ENCODE assay signal across 8 cellular contexts in the genomic region with DNA sequence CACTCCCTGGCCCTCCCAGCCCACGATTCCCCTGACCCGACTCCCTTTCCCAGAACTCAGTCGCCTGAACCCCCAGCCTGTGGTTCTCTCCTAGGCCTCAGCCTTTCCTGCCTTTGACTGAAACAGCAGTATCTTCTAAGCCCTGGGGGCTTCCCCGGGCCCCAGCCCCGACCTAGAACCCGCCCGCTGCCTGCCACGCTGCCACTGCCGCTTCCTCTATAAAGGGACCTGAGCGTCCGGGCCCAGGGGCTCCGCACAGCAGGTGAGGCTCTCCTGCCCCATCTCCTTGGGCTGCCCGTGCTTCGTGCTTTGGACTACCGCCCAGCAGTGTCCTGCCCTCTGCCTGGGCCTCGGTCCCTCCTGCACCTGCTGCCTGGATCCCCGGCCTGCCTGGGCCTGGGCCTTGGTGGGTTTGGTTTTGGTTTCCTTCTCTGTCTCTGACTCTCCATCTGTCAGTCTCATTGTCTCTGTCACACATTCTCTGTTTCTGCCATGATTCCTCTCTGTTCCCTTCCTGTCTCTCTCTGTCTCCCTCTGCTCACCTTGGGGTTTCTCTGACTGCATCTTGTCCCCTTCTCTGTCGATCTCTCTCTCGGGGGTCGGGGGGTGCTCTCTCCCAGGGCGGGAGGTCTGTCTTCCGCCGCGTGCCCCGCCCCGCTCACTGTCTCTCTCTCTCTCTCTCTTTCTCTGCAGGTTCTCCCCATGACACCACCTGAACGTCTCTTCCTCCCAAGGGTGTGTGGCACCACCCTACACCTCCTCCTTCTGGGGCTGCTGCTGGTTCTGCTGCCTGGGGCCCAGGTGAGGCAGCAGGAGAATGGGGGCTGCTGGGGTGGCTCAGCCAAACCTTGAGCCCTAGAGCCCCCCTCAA. TPM values are rescaled to one million over a fixed set of nuclear protein-coding genes. Genes with fewer than 3 reads are reported as not detected.
A peak's percentile ranks its signal among the peaks of the same experiment; 100 is the strongest.
DNase-seq lines count a peak whose midpoint lies in the region; ATAC-seq, FAIRE-seq and TF ChIP-seq lines count a peak whose summit lies in the region.

TSS of gene LTA (plus strand) at position 249 of the 871 bp plus-strand sequence. CDS start at position 703, 454 bp downstream.

- BruUV-seq in K562 (replicated peaks; lab: Mats Ljungman, UMichigan), result no TSS peak

- no peaks in the 10 kb centered on the region for H4K20me1 ChIP-seq in K562 (replicated peaks; ENCODE audit: control insufficient read depth, insufficient read depth, low read length)

- H3K9ac ChIP-seq in K562 (ENCODE audit: insufficient read depth in 1 of 2, low read depth in 2 of 2, low read length in 2 of 2), result peak within 1 kb of the TSS in 1 of 2 experiments; percentile 40; a peak in 2 of 4 replicates

- H2AFZ ChIP-seq in K562 (ENCODE audit: low read depth, low read length), result no peak within 1 kb of the TSS

- H3K79me2 ChIP-seq in K562 (ENCODE audit: control insufficient read depth, insufficient read depth, low read length), result no peaks in the 10 kb centered on the region

- peak; percentile 41 for ATAC-seq in GM19463 (IDR thresholded peaks at IDR 0.05; ENCODE audit: unreplicated experiment)
- peak; percentile 13; the same call in 1 of the 3 replicates for ATAC-seq in K562

- H3K27me3 ChIP-seq in K562 (ENCODE audit: control insufficient read depth in 2 of 2, insufficient read depth in 2 of 2, low read length in 2 of 2) (no peaks in the 10 kb centered on the region), ascending aorta (no peaks in the 10 kb centered on the region)

- no peak for TF ChIP-seq POLR2A in K562 (conservative IDR thresholded peaks at IDR 0.05)

- peak; percentile 61 to 84 (median 71) for DNase-seq in T-helper 1 cell
- DNase-seq in K562 (ENCODE audit: extremely low read depth in 1 of 4, low spot score in 3 of 4), result no peak
- peak; percentile 88 for DNase-seq in stimulated activated CD8-positive, alpha-beta memory T cell treated with anti-CD3 and anti-CD28 coated beads, Interleukin-4, amount 100 ng/mL, for 48 hours
- DNase-seq in ascending aorta (ENCODE audit: low spot score in 2 of 2), result no peak
- no peak for DNase-seq in SIG-M5 (lab: John Stamatoyannopoulos, UW)
- no peak for DNase-seq in T1000 (lab: John Stamatoyannopoulos, UW)
- no peak for DNase-seq in NCI-H1436 treated with DMSO at 0.1 percent for 48 hours (lab: John Stamatoyannopoulos, UW)

- no peak for TF ChIP-seq EP300 in K562 (IDR thresholded peaks at IDR 0.05; ENCODE audit: low read length)

- no peaks in the 10 kb centered on the region for H3K9me3 ChIP-seq in K562 (replicated peaks; ENCODE audit: control insufficient read depth, insufficient read depth, low read depth, low read length)
- H3K9me3 ChIP-seq in ascending aorta, result no peaks in the 10 kb centered on the region

- H3K27ac ChIP-seq in K562 (ENCODE audit: extremely low read depth, low read depth, low read length) (no peak within 1 kb of the TSS), ascending aorta (no peak within 1 kb of the TSS)

- WGBS in K562 (ENCODE audit: insufficient coverage, low coverage, missing lambda C conversion rate), result 41% methylated on average over 26 of the region's 27 CpGs

- H3K36me3 ChIP-seq in K562 (ENCODE audit: control insufficient read depth, insufficient read depth, low read length) (no peaks in the 10 kb centered on the region), ascending aorta (no peaks in the 10 kb centered on the region)

- H3K4me2 ChIP-seq in K562 (ENCODE audit: insufficient read depth, low read length), result no peak within 1 kb of the TSS

- H3K4me1 ChIP-seq in K562 (replicated peaks in 1 of 2; ENCODE audit: control insufficient read depth in 2 of 2, insufficient read depth in 2 of 2, low read length in 2 of 2) (peaks cover 0 to 24% of the 10 kb centered on the region in 2 experiments; a peak in 2 of 5 replicates), ascending aorta (no peaks in the 10 kb centered on the region)

- in situ Hi-C loops in K562 (cut with MboI), result no loop called here

- H3K9me1 ChIP-seq in K562 (ENCODE audit: control insufficient read depth, insufficient read depth, low read length), result no peaks in the 10 kb centered on the region

- FAIRE-seq in K562 (lab: Jason Lieb, UNC), result no peak

- no peak for TF ChIP-seq RAD21 in K562 (CRISPR knock-in tag; conservative IDR thresholded peaks at IDR 0.05 in 1 of 2, IDR thresholded peaks at IDR 0.05 in 1 of 2)

- CTCF ChIA-PET in K562 (lab: Yijun Ruan, JAX; ENCODE audit: low intra/inter-chr PET ratio), result no interaction called here

- POLR2A ChIA-PET in K562 (lab: Yijun Ruan, JAX), result interaction anchor here (1.1 to 2.0 kb wide), 2 partner anchors 9 to 14 kb away, joined by 4 to 8 read pairs; partner anchors contain the start of gene LST1

- no peak for TF ChIP-seq CTCF in K562 (IDR thresholded peaks at IDR 0.05 in 2 of 3, conservative IDR thresholded peaks at IDR 0.05 in 1 of 3; ENCODE audit: insufficient read depth in 2 of 3, low read depth in 1 of 3, low read length in 3 of 3)
- TF ChIP-seq CTCF in ascending aorta (IDR thresholded peaks at IDR 0.05), result no peak

- H3K4me3 ChIP-seq in K562 (no peak within 1 kb of the TSS), ascending aorta (no peak within 1 kb of the TSS)

- intact Hi-C loops in K562 (cut with micrococcal nuclease) (no loop called here), ascending aorta (cut with DNase I) (no loop called here)

TF ChIP-seq in K562, 482 proteins besides CTCF, POLR2A, EP300 and RAD21:
- TF ChIP-seq ZNF644 (tag; IDR thresholded peaks at IDR 0.05; ENCODE audit: low read depth), result no peak
- no peak for TF ChIP-seq PPARD (CRISPR knock-in tag; IDR thresholded peaks at IDR 0.05)
- no peak for TF ChIP-seq GTF2B (IDR thresholded peaks at IDR 0.05; ENCODE audit: extremely low read depth, insufficient read length)
- no peak for TF ChIP-seq CBX5 (IDR thresholded peaks at IDR 0.05; ENCODE audit: borderline replicate concordance, low read depth)
- TF ChIP-seq, protein P1, sequence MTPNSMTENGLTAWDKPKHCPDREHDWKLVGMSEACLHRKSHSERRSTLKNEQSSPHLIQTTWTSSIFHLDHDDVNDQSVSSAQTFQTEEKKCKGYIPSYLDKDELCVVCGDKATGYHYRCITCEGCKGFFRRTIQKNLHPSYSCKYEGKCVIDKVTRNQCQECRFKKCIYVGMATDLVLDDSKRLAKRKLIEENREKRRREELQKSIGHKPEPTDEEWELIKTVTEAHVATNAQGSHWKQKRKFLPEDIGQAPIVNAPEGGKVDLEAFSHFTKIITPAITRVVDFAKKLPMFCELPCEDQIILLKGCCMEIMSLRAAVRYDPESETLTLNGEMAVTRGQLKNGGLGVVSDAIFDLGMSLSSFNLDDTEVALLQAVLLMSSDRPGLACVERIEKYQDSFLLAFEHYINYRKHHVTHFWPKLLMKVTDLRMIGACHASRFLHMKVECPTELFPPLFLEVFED (CRISPR knock-in tag; conservative IDR thresholded peaks at IDR 0.05), result no peak

RNA-seq across cellular contexts. Expression of gene LTA, which starts in this region (rescaled TPM):
- not detected in 2 replicates for total RNA-seq in K562 (2011; cell fraction: chromatin; rRNA removed; ENCODE audit: low replicate concordance)
- not detected in 2 replicates for total RNA-seq in K562 (2011; cell fraction: nucleolus; rRNA removed)
- not detected in 2 replicates for total RNA-seq in K562 (2011; cell fraction: nucleoplasm; rRNA removed)
- total RNA-seq in K562 (2014; rRNA removed) (not detected in 2 replicates), K562 (2014; rRNA removed; fragmentation: Illumina TruSeq; extraction: Trizol) (not detected in 2 replicates), K562 (2015; rRNA removed; fragmentation: Illumina TruSeq; extraction: Trizol) (not detected in 2 replicates), K562 (2021) (0.80 and 0.87 TPM in 2 replicates), ascending aorta (not detected)
- polyA plus RNA-seq in K562 (2011; rRNA removed) (not detected in 2 replicates), K562 (2014; fragmentation: Illumina TruSeq; extraction: Trizol) (not detected in 2 replicates), K562 (2014; fragmentation: Nextera tagmentation; extraction: Ambion mirVana) (not detected), K562 (2014; rRNA removed) (not detected in 2 replicates)
- polyA plus RNA-seq in K562 (2011; cell fraction: cytosol; rRNA removed), result not detected in 2 replicates
- 0.07 and 0.11 TPM in 2 replicates for polyA plus RNA-seq in K562 (2011; cell fraction: nucleus; rRNA removed)
- 0.17 TPM in 1 of 2 replicates, not detected in the other for polyA plus RNA-seq in K562 (2012)
- not detected in 2 replicates for polyA minus RNA-seq in K562 (2011; rRNA and poly(A)+ RNA removed)
- not detected in 2 replicates for polyA minus RNA-seq in K562 (2011; cell fraction: cytosol; rRNA and poly(A)+ RNA removed)
- not detected in 2 replicates for polyA minus RNA-seq in K562 (2011; cell fraction: nucleus; rRNA and poly(A)+ RNA removed)

Comparison
In these comparisons a context has a peak if more than half of its experiments do, and no peak if none do; other contexts are left out.
1. Peak in ATAC-seq in K562; RNA of the gene not detected or under 1 TPM.
2. DNase-seq: peak in T-helper 1 cell (5 of 5) and stimulated activated CD8-positive, alpha-beta memory T cell treated with anti-CD3 and anti-CD28 coated beads, Interleukin-4, amount 100 ng/mL, for 48 hours (single experiment); none in K562 (0 of 4), ascending aorta (0 of 2), SIG-M5 (single experiment), T1000 (single experiment) and NCI-H1436 treated with DMSO at 0.1 percent for 48 hours (single experiment).